13 cellular contexts compared by ENCODE assay signal in the genomic region with DNA sequence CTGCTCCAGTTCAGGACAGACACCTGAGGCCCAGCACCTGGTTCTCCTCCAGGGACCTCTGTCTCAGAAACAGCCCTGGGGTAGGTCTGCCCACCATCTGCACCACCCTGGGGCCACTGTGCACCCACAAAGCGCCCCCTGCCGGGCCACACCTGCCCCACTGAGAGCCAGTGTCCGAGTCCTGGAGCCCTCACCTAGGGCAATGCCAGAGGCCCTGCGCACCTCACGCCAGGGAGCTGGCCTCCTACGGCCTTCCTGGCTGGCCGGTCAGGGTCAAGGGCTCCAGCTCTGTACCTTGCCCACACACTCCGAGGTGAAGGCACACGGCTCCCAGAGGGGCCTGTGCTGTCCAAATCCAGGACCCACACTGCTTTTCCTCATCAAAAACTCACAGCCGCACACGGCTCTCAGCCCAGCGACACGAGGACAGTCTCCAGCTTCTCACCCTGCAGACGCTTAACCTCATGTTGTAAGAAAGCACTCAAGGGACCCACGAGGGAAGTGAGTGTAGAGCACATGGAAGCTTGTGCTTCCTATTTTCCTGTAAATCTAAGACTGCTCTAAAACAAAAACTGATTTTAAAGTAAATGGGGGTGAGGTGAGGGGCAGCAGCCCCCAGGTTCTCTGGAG. TPM values are rescaled to one million over a fixed set of nuclear protein-coding genes. Genes with fewer than 3 reads are reported as not detected.
A peak's percentile ranks its signal among the peaks of the same experiment; 100 is the strongest.
DNase-seq lines count a peak whose midpoint lies in the region; ATAC-seq, FAIRE-seq and TF ChIP-seq lines count a peak whose summit lies in the region.
"Had no signal": no experiment of that assay in that cellular context is flagged by ENCODE, and none has a peak within 500 bp of the region (broad histone marks: within the 10 kb centered on the region; RNA-seq: fewer than 3 reads in every experiment).

No MANE protein-coding gene starts in this region.

- H3K4me1 ChIP-seq in A549 = peaks cover 12% of the 10 kb centered on the region
- peaks cover 33% of the 10 kb centered on the region for H3K4me1 ChIP-seq in DND-41 (ENCODE audit: insufficient read depth, low read length)
- H3K4me1 ChIP-seq in right lobe of liver = peaks cover 0 to 57% (median 33%) of the 10 kb centered on the region in 4 donors

- no peaks in the 10 kb centered on the region for H3K9me3 ChIP-seq in A549
- no peaks in the 10 kb centered on the region for H3K9me3 ChIP-seq in DND-41 (ENCODE audit: insufficient read depth, low read length, severe bottlenecking)
- H3K9me3 ChIP-seq in right lobe of liver = no peaks in the 10 kb centered on the region

- no peak overlapping the region for H3K4me3 ChIP-seq in A549
- H3K4me3 ChIP-seq in DND-41 (ENCODE audit: low read depth in 1 of 2, low read length in 2 of 2) = no peak overlapping the region
- H3K4me3 ChIP-seq in right lobe of liver = no peak overlapping the region
- no peak overlapping the region for H3K4me3 ChIP-seq in foreskin fibroblast (ENCODE audit: low read depth in 1 of 2, low read length in 2 of 2)

- H3K4me1 Mint-ChIP-seq in activated CD8-positive, alpha-beta T cell treated with anti-CD3 and anti-CD28 coated beads for 36 hours (ENCODE audit: low read depth) = peaks cover 43% of the 10 kb centered on the region

- TF ChIP-seq EP300 in A549 (IDR thresholded peaks at IDR 0.05) = no peak

- intact Hi-C loops in activated CD8-positive, alpha-beta T cell treated with anti-CD3 and anti-CD28 coated beads for 36 hours (cut with micrococcal nuclease) = no loop called here
- intact Hi-C loops in right lobe of liver (cut with DNase I) = loop anchor here in 1 of 2 donors (10.0 kb wide), 2 partner anchors 79 to 109 kb away; no protein-coding TSS in a partner anchor

- peak overlapping the region; percentile 52 for H3K27ac Mint-ChIP-seq in activated CD8-positive, alpha-beta T cell treated with anti-CD3 and anti-CD28 coated beads for 36 hours

- no peak overlapping the region for H3K9ac ChIP-seq in DND-41 (ENCODE audit: low read depth, low read length)

- FAIRE-seq in A549 (lab: Jason Lieb, UNC) = no peak
- FAIRE-seq in GM19239 (lab: Jason Lieb, UNC) = no peak
- FAIRE-seq: endothelial cell of umbilical vein had no signal

- H3K36me3 ChIP-seq in DND-41 (ENCODE audit: insufficient read depth, low read length) (peaks cover 94% of the 10 kb centered on the region), right lobe of liver (peaks cover 0 to 13% (median 3%) of the 10 kb centered on the region in 4 donors)

- no peak for TF ChIP-seq RAD21 in A549 (conservative IDR thresholded peaks at IDR 0.05 in 1 of 2, IDR thresholded peaks at IDR 0.05 in 1 of 2)

- peaks cover 96% of the 10 kb centered on the region for H3K79me2 ChIP-seq in DND-41 (ENCODE audit: insufficient read depth, low read length)

- H3K27ac ChIP-seq in A549 (no peak overlapping the region), DND-41 (ENCODE audit: low read length) (0 out of 2 replicates have a peak overlapping the region, but pooled peaks have one; percentile 16), right lobe of liver (no peak overlapping the region)

- peaks cover 8% of the 10 kb centered on the region for H3K36me3 Mint-ChIP-seq in activated CD8-positive, alpha-beta T cell treated with anti-CD3 and anti-CD28 coated beads for 36 hours (ENCODE audit: low read depth)

- H3K4me2 ChIP-seq in A549 (no peak overlapping the region), DND-41 (ENCODE audit: insufficient read depth, low read length) (no peak overlapping the region)

- H3K9me3 Mint-ChIP-seq in activated CD8-positive, alpha-beta T cell treated with anti-CD3 and anti-CD28 coated beads for 36 hours = no peaks in the 10 kb centered on the region

- ATAC-seq in A549 (peak in 1 of 2 experiments; percentile 22; a peak in 2 of 6 replicates), DND-41 (ENCODE audit: insufficient read depth, low read depth) (no peak), right lobe of liver (no peak)
- no peak for ATAC-seq in activated CD8-positive, alpha-beta T cell treated with anti-CD3 and anti-CD28 coated beads for 36 hours

- H3K27me3 ChIP-seq in DND-41 (ENCODE audit: insufficient read depth, low read length, poor library complexity) (no peaks in the 10 kb centered on the region), right lobe of liver (no peaks in the 10 kb centered on the region)

- DNase-seq in A549 (ENCODE audit: low read depth in 1 of 2, low spot score in 1 of 2) (no peak), DND-41 (no peak), right lobe of liver (peak; percentile 17 to 53 (median 47)), GM19239 (ENCODE audit: insufficient read length, low spot score) (no peak), cerebellar cortex (ENCODE audit: low spot score) (no peak), HK-2 (ENCODE audit: unreplicated experiment) (no peak), foreskin fibroblast (no peak)
- no peak for DNase-seq in activated CD8-positive, alpha-beta T cell treated with anti-CD3 and anti-CD28 coated beads for 36 hours
- DNase-seq: DMS53, KBM-7, NCI-H526 treated with DMSO at 0.1 percent for 48 hours, T-helper 9 cell had no signal

- H3K27me3 Mint-ChIP-seq in activated CD8-positive, alpha-beta T cell treated with anti-CD3 and anti-CD28 coated beads for 36 hours = no peaks in the 10 kb centered on the region

- peak; percentile 15; the same call in 2 of the 3 replicates for TF ChIP-seq CTCF in A549 (IDR thresholded peaks at IDR 0.05)
- TF ChIP-seq CTCF in DND-41 (IDR thresholded peaks at IDR 0.05; ENCODE audit: borderline replicate concordance, extremely low read depth, low read length, poor library complexity, severe bottlenecking) = no peak
- TF ChIP-seq CTCF in activated CD8-positive, alpha-beta T cell treated with anti-CD3 and anti-CD28 coated beads for 36 hours (IDR thresholded peaks at IDR 0.05) = no peak
- no peak for TF ChIP-seq CTCF in right lobe of liver (IDR thresholded peaks at IDR 0.05)
- TF ChIP-seq CTCF in foreskin fibroblast (IDR thresholded peaks at IDR 0.05; ENCODE audit: low read depth, low read length) = no peak

- CTCF ChIA-PET in A549 (lab: Yijun Ruan, JAX) = interaction anchor here (1.1 to 2.3 kb wide), 3 partner anchors 9 to 386 kb away, joined by 3 to 7 read pairs (median 4); no protein-coding TSS in a partner anchor
- CTCF ChIA-PET in activated CD8-positive, alpha-beta T cell treated with anti-CD3 and anti-CD28 coated beads for 36 hours (lab: Charles Lee) = interaction anchor here (1.3 to 1.6 kb wide), 3 partner anchors 76 to 113 kb away, joined by 3 to 6 read pairs (median 4); no protein-coding TSS in a partner anchor

- no peak overlapping the region for H3K4me3 Mint-ChIP-seq in activated CD8-positive, alpha-beta T cell treated with anti-CD3 and anti-CD28 coated beads for 36 hours

- no peak overlapping the region for H2AFZ ChIP-seq in DND-41 (ENCODE audit: low read depth, low read length)

- POLR2A ChIA-PET in A549 (lab: Yijun Ruan, JAX) = no interaction called here
- POLR2A ChIA-PET in activated CD8-positive, alpha-beta T cell treated with anti-CD3 and anti-CD28 coated beads for 36 hours (lab: Charles Lee) = interaction anchor here (0.6 to 6.2 kb wide), 4 partner anchors 10 to 59 kb away, joined by 3 to 30 read pairs (median 4); no protein-coding TSS in a partner anchor

- H4K20me1 ChIP-seq in DND-41 (ENCODE audit: insufficient read depth, low read length) = peaks cover 86% of the 10 kb centered on the region

- 88% methylated on average over 8 of the region's 15 CpGs for WGBS in A549 (ENCODE audit: missing lambda C conversion rate)
- 34% methylated on average over 6 of the region's 15 CpGs for WGBS in right lobe of liver (ENCODE audit: insufficient coverage, low coverage, low lambda C conversion rate, missing lambda C conversion rate)

- TF ChIP-seq POLR2A in A549 (IDR thresholded peaks at IDR 0.05; ENCODE audit: low read length) = no peak
- no peak for TF ChIP-seq POLR2A in right lobe of liver (IDR thresholded peaks at IDR 0.05)

TF ChIP-seq in A549, 52 proteins besides CTCF, POLR2A, EP300 and RAD21:
- TF ChIP-seq, protein P1, sequence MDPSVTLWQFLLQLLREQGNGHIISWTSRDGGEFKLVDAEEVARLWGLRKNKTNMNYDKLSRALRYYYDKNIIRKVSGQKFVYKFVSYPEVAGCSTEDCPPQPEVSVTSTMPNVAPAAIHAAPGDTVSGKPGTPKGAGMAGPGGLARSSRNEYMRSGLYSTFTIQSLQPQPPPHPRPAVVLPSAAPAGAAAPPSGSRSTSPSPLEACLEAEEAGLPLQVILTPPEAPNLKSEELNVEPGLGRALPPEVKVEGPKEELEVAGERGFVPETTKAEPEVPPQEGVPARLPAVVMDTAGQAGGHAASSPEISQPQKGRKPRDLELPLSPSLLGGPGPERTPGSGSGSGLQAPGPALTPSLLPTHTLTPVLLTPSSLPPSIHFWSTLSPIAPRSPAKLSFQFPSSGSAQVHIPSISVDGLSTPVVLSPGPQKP (IDR thresholded peaks at IDR 0.05; ENCODE audit: low read depth, low read length) = no peak
- TF ChIP-seq ESRRA (IDR thresholded peaks at IDR 0.05; ENCODE audit: borderline replicate concordance, low read length) = no peak
- TF ChIP-seq FOXS1 (CRISPR knock-in tag; IDR thresholded peaks at IDR 0.05) = no peak
- no peak for TF ChIP-seq NPAS2 (CRISPR knock-in tag; IDR thresholded peaks at IDR 0.05; ENCODE audit: borderline replicate concordance)
- TF ChIP-seq CHD2 (IDR thresholded peaks at IDR 0.05; ENCODE audit: low read length, partially characterized antibody) = no peak
- no peak for TF ChIP-seq SMC3 (IDR thresholded peaks at IDR 0.05)
- TF ChIP-seq JUNB (IDR thresholded peaks at IDR 0.05) = no peak
- no peak for TF ChIP-seq FOSL2 (IDR thresholded peaks at IDR 0.05)
- no peak for TF ChIP-seq FOSL2 (CRISPR knock-in tag; IDR thresholded peaks at IDR 0.05)
- TF ChIP-seq RARB (CRISPR knock-in tag; IDR thresholded peaks at IDR 0.05) = no peak
- TF ChIP-seq CBX8 (IDR thresholded peaks at IDR 0.05) = no peak
- TF ChIP-seq CHD4 (IDR thresholded peaks at IDR 0.05; ENCODE audit: borderline replicate concordance) = no peak
TF ChIP-seq in A549: peak in this region for 0.

RNA-seq across cellular contexts. Expression of a gene that starts 5.4 kb away (rescaled TPM):
- polyA plus RNA-seq in A549 (2011; rRNA removed) = 39.3 and 43.1 TPM in 2 replicates
- polyA plus RNA-seq in A549 (2012; cell fraction: cytosol; rRNA removed) = 193 and 300 TPM in 2 replicates
- 430 and 585 TPM in 2 replicates for polyA plus RNA-seq in A549 (2012; cell fraction: nucleus; rRNA removed)
- 85.3 to 94.1 TPM (median 93.1 TPM) in 3 replicates for polyA plus RNA-seq in A549 (2017; fragmentation: RNase III; extraction: RNeasy Plus Mini Kit Qiagen cat#74134 plus additional on column Dnase treatment)
- polyA minus RNA-seq in A549 (2011; rRNA and poly(A)+ RNA removed) = 64.1 and 89.8 TPM in 2 replicates
- total RNA-seq in activated CD8-positive, alpha-beta T cell treated with anti-CD3 and anti-CD28 coated beads for 36 hours = 100 to 1,000 TPM; 136 TPM
- total RNA-seq in right lobe of liver = 10 to 100 TPM; 74.8 to 85.5 (median 79.4) TPM

RNA-seq across cellular contexts. Expression of a gene that starts 46.1 kb away (rescaled TPM):
- polyA plus RNA-seq in A549 (2011; rRNA removed) (42.4 and 46.1 TPM in 2 replicates), A549 (2017; fragmentation: RNase III; extraction: RNeasy Plus Mini Kit Qiagen cat#74134 plus additional on column Dnase treatment) (58.4 to 67.1 TPM (median 58.5 TPM) in 3 replicates)
- 109 and 110 TPM in 2 replicates for polyA plus RNA-seq in A549 (2012; cell fraction: cytosol; rRNA removed)
- polyA plus RNA-seq in A549 (2012; cell fraction: nucleus; rRNA removed) = 191 and 229 TPM in 2 replicates
- polyA minus RNA-seq in A549 (2011; rRNA and poly(A)+ RNA removed) = 22.2 and 31.8 TPM in 2 replicates
- 10 to 100 TPM; 32.3 to 37.0 TPM for total RNA-seq in activated CD8-positive, alpha-beta T cell treated with anti-CD3 and anti-CD28 coated beads for 36 hours
- 10 to 100 TPM; 24.3 to 42.0 (median 27.9) TPM for total RNA-seq in right lobe of liver

Comparison
In these comparisons a context has a peak if more than half of its experiments do, and no peak if none do; other contexts are left out.
1. DNase-seq: peak in right lobe of liver (3 of 3); none in A549 (0 of 2), DND-41 (single experiment), activated CD8-positive, alpha-beta T cell treated with anti-CD3 and anti-CD28 coated beads for 36 hours (single experiment), GM19239 (single experiment), cerebellar cortex (single experiment), HK-2 (single experiment) and foreskin fibroblast (0 of 2).